Comparison of ENCODE assay signal across 1 cellular context in genomic region chr9:127136081-127136879, GRCh38.
TF ChIP-seq lines count a peak whose summit lies in the region.

No MANE protein-coding gene starts in this region.

TF ChIP-seq in IMR-90, 13 proteins besides CTCF, POLR2A, EP300 and RAD21 (continued from another document):
- TF ChIP-seq USF2 (IDR thresholded peaks at IDR 0.05; ENCODE audit: low read depth, low read length): no peak
- no peak for TF ChIP-seq MXI1 (IDR thresholded peaks at IDR 0.05; ENCODE audit: borderline replicate concordance, low read depth, low read length)
- no peak for TF ChIP-seq MAZ (IDR thresholded peaks at IDR 0.05; ENCODE audit: borderline replicate concordance, low read depth, low read length)
- TF ChIP-seq NFE2L2 (IDR thresholded peaks at IDR 0.05; ENCODE audit: low read depth, low read length): no peak
- TF ChIP-seq CEBPB (IDR thresholded peaks at IDR 0.05; ENCODE audit: low read depth, low read length): no peak
- no peak for TF ChIP-seq RFX5 (IDR thresholded peaks at IDR 0.05; ENCODE audit: low read depth, low read length)
- TF ChIP-seq FOS (IDR thresholded peaks at IDR 0.05; ENCODE audit: low read depth, low read length): no peak
- TF ChIP-seq MAFK (IDR thresholded peaks at IDR 0.05; ENCODE audit: low read depth, low read length): no peak
